In the genomic region with DNA sequence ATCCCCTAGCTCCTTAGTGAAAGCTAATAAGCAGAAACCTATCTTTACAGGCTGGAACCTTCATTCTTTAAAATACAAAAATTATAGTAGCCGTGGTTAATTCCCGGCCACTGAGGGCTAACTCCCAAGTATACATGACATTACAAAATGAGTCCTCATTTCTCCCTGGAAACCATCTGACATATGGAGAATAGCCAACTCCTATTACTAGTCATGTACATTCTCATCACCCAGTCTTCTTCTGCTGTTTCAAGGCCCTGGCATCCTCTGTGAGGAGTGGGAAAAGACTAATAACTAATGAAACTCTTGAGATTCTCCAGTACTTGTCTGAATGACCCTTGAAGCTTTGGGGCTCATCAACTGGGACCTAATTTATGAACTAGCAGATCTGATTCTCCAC, we compare ENCODE assay signal across 2 cellular contexts.
TF ChIP-seq lines count a peak whose summit lies in the region.

No MANE protein-coding gene starts in this region.

TF ChIP-seq in IMR-90, 13 proteins besides CTCF, POLR2A, EP300 and RAD21:
- TF ChIP-seq NFE2L2 (IDR thresholded peaks at IDR 0.05; ENCODE audit: low read depth, low read length) = no peak
- TF ChIP-seq SMC3 (IDR thresholded peaks at IDR 0.05; ENCODE audit: low read depth, low read length) = no peak
- no peak for TF ChIP-seq BHLHE40 (IDR thresholded peaks at IDR 0.05; ENCODE audit: low read depth, low read length)
- no peak for TF ChIP-seq MAZ (IDR thresholded peaks at IDR 0.05; ENCODE audit: borderline replicate concordance, low read depth, low read length)
- TF ChIP-seq, protein P1, sequence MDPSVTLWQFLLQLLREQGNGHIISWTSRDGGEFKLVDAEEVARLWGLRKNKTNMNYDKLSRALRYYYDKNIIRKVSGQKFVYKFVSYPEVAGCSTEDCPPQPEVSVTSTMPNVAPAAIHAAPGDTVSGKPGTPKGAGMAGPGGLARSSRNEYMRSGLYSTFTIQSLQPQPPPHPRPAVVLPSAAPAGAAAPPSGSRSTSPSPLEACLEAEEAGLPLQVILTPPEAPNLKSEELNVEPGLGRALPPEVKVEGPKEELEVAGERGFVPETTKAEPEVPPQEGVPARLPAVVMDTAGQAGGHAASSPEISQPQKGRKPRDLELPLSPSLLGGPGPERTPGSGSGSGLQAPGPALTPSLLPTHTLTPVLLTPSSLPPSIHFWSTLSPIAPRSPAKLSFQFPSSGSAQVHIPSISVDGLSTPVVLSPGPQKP (IDR thresholded peaks at IDR 0.05; ENCODE audit: borderline replicate concordance, low read depth, low read length) = no peak
- TF ChIP-seq CEBPB (IDR thresholded peaks at IDR 0.05; ENCODE audit: low read depth, low read length) = no peak
- no peak for TF ChIP-seq MAFK (IDR thresholded peaks at IDR 0.05; ENCODE audit: low read depth, low read length)
- no peak for TF ChIP-seq RCOR1 (IDR thresholded peaks at IDR 0.05; ENCODE audit: insufficient replicate concordance, low read length)
- no peak for TF ChIP-seq CHD1 (IDR thresholded peaks at IDR 0.05; ENCODE audit: low read depth, low read length)
- TF ChIP-seq, protein P2, sequence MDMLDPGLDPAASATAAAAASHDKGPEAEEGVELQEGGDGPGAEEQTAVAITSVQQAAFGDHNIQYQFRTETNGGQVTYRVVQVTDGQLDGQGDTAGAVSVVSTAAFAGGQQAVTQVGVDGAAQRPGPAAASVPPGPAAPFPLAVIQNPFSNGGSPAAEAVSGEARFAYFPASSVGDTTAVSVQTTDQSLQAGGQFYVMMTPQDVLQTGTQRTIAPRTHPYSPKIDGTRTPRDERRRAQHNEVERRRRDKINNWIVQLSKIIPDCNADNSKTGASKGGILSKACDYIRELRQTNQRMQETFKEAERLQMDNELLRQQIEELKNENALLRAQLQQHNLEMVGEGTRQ (IDR thresholded peaks at IDR 0.05; ENCODE audit: low read depth, low read length) = no peak
- TF ChIP-seq RFX5 (IDR thresholded peaks at IDR 0.05; ENCODE audit: low read depth, low read length) = no peak
- TF ChIP-seq MXI1 (IDR thresholded peaks at IDR 0.05; ENCODE audit: borderline replicate concordance, low read depth, low read length) = no peak
- TF ChIP-seq FOS (IDR thresholded peaks at IDR 0.05; ENCODE audit: low read depth, low read length) = no peak
TF ChIP-seq in IMR-90: peak in this region for 0.

TF ChIP-seq in SK-N-SH treated with all-trans-retinoic acid at 6 μM for 48 hours, 23 proteins besides CTCF, POLR2A, EP300 and RAD21:
- TF ChIP-seq ZFP30 (CRISPR knock-in tag; IDR thresholded peaks at IDR 0.05) (no peak), PPARA (CRISPR knock-in tag; IDR thresholded peaks at IDR 0.05; ENCODE audit: borderline replicate concordance) (no peak), TCF4 (CRISPR knock-in tag; IDR thresholded peaks at IDR 0.05; ENCODE audit: borderline replicate concordance) (no peak), ESRRG (CRISPR knock-in tag; IDR thresholded peaks at IDR 0.05) (no peak), CSDC2 (CRISPR knock-in tag; IDR thresholded peaks at IDR 0.05) (no peak), OSR1 (CRISPR knock-in tag; IDR thresholded peaks at IDR 0.05) (no peak), ZNF8 (CRISPR knock-in tag; IDR thresholded peaks at IDR 0.05) (no peak), RARB (CRISPR knock-in tag; IDR thresholded peaks at IDR 0.05) (no peak), GLIS3 (CRISPR knock-in tag; IDR thresholded peaks at IDR 0.05) (no peak), TOX (CRISPR knock-in tag; IDR thresholded peaks at IDR 0.05; ENCODE audit: borderline replicate concordance) (no peak), ISL1 (CRISPR knock-in tag; IDR thresholded peaks at IDR 0.05) (no peak), ZFP3 (CRISPR knock-in tag; IDR thresholded peaks at IDR 0.05) (no peak), SNAI2 (CRISPR knock-in tag; IDR thresholded peaks at IDR 0.05) (no peak), BACH2 (CRISPR knock-in tag; IDR thresholded peaks at IDR 0.05; ENCODE audit: borderline replicate concordance) (no peak)
- TF ChIP-seq, protein P3, sequence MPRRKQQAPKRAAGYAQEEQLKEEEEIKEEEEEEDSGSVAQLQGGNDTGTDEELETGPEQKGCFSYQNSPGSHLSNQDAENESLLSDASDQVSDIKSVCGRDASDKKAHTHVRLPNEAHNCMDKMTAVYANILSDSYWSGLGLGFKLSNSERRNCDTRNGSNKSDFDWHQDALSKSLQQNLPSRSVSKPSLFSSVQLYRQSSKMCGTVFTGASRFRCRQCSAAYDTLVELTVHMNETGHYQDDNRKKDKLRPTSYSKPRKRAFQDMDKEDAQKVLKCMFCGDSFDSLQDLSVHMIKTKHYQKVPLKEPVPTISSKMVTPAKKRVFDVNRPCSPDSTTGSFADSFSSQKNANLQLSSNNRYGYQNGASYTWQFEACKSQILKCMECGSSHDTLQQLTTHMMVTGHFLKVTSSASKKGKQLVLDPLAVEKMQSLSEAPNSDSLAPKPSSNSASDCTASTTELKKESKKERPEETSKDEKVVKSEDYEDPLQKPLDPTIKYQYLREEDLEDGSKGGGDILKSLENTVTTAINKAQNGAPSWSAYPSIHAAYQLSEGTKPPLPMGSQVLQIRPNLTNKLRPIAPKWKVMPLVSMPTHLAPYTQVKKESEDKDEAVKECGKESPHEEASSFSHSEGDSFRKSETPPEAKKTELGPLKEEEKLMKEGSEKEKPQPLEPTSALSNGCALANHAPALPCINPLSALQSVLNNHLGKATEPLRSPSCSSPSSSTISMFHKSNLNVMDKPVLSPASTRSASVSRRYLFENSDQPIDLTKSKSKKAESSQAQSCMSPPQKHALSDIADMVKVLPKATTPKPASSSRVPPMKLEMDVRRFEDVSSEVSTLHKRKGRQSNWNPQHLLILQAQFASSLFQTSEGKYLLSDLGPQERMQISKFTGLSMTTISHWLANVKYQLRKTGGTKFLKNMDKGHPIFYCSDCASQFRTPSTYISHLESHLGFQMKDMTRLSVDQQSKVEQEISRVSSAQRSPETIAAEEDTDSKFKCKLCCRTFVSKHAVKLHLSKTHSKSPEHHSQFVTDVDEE (CRISPR knock-in tag; IDR thresholded peaks at IDR 0.05) = no peak
- TF ChIP-seq, protein P4, sequence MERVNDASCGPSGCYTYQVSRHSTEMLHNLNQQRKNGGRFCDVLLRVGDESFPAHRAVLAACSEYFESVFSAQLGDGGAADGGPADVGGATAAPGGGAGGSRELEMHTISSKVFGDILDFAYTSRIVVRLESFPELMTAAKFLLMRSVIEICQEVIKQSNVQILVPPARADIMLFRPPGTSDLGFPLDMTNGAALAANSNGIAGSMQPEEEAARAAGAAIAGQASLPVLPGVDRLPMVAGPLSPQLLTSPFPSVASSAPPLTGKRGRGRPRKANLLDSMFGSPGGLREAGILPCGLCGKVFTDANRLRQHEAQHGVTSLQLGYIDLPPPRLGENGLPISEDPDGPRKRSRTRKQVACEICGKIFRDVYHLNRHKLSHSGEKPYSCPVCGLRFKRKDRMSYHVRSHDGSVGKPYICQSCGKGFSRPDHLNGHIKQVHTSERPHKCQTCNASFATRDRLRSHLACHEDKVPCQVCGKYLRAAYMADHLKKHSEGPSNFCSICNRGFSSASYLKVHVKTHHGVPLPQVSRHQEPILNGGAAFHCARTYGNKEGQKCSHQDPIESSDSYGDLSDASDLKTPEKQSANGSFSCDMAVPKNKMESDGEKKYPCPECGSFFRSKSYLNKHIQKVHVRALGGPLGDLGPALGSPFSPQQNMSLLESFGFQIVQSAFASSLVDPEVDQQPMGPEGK (CRISPR knock-in tag; IDR thresholded peaks at IDR 0.05; ENCODE audit: borderline replicate concordance) = no peak
- TF ChIP-seq, protein P5, sequence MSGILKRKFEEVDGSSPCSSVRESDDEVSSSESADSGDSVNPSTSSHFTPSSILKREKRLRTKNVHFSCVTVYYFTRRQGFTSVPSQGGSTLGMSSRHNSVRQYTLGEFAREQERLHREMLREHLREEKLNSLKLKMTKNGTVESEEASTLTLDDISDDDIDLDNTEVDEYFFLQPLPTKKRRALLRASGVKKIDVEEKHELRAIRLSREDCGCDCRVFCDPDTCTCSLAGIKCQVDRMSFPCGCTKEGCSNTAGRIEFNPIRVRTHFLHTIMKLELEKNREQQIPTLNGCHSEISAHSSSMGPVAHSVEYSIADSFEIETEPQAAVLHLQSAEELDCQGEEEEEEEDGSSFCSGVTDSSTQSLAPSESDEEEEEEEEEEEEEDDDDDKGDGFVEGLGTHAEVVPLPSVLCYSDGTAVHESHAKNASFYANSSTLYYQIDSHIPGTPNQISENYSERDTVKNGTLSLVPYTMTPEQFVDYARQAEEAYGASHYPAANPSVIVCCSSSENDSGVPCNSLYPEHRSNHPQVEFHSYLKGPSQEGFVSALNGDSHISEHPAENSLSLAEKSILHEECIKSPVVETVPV (CRISPR knock-in tag; IDR thresholded peaks at IDR 0.05) = no peak
- TF ChIP-seq, protein P6, sequence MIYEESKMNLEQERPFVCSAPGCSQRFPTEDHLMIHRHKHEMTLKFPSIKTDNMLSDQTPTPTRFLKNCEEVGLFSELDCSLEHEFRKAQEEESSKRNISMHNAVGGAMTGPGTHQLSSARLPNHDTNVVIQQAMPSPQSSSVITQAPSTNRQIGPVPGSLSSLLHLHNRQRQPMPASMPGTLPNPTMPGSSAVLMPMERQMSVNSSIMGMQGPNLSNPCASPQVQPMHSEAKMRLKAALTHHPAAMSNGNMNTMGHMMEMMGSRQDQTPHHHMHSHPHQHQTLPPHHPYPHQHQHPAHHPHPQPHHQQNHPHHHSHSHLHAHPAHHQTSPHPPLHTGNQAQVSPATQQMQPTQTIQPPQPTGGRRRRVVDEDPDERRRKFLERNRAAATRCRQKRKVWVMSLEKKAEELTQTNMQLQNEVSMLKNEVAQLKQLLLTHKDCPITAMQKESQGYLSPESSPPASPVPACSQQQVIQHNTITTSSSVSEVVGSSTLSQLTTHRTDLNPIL (CRISPR knock-in tag; IDR thresholded peaks at IDR 0.05; ENCODE audit: low read depth) = no peak
- TF ChIP-seq, protein P7, sequence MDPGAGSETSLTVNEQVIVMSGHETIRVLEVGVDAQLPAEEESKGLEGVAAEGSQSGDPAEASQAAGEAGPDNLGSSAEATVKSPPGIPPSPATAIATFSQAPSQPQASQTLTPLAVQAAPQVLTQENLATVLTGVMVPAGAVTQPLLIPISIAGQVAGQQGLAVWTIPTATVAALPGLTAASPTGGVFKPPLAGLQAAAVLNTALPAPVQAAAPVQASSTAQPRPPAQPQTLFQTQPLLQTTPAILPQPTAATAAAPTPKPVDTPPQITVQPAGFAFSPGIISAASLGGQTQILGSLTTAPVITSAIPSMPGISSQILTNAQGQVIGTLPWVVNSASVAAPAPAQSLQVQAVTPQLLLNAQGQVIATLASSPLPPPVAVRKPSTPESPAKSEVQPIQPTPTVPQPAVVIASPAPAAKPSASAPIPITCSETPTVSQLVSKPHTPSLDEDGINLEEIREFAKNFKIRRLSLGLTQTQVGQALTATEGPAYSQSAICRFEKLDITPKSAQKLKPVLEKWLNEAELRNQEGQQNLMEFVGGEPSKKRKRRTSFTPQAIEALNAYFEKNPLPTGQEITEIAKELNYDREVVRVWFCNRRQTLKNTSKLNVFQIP (CRISPR knock-in tag; IDR thresholded peaks at IDR 0.05; ENCODE audit: borderline replicate concordance, low read depth) = no peak
TF ChIP-seq in SK-N-SH treated with all-trans-retinoic acid at 6 μM for 48 hours: peak in this region for 0.
